ENCODE assay signal across 1 cellular context in the genomic region with DNA sequence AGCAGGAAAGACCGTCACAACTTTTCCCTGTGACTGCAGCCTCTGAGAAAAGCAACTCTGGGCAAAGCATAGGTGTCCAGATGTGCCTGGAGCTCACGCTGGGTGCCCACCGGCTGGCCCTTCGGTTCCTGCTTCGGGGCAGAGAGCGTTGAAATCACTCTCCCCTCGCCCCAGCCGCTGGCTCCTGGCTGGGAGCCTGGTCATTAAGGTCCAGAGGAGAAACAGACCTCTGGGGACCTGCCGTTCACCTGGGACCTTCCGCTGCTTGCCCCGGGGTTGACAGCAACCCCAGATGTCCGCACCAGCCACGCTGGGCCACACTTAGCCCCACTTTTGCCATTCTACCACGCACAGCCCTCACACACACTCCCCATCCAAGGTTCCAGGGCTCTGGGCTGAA.
TF ChIP-seq lines count a peak whose summit lies in the region.

No MANE protein-coding gene starts in this region.

TF ChIP-seq in HCT116, 20 proteins besides CTCF, POLR2A, EP300 and RAD21 (continued from another document):
- no peak for TF ChIP-seq REST (IDR thresholded peaks at IDR 0.05; ENCODE audit: low read depth)
TF ChIP-seq in HCT116: peak in this region for 0.
